Comparison of ENCODE assay signal across 19 cellular contexts in genomic region chr2:13650586-13651180, GRCh38.
DNase-seq lines count a peak whose midpoint lies in the region; ATAC-seq, FAIRE-seq and TF ChIP-seq lines count a peak whose summit lies in the region.
"Had no signal": no experiment of that assay in that cellular context is flagged by ENCODE, and none has a peak within 500 bp of the region (broad histone marks: within the 10 kb centered on the region; RNA-seq: fewer than 3 reads in every experiment).

No MANE protein-coding gene starts in this region.

- H3K27ac Mint-ChIP-seq in MCF 10A (ENCODE audit: low read depth, unreplicated experiment) (no peak overlapping the region), mesothelial cell of epicardium (no peak overlapping the region)
- H3K27ac Mint-ChIP-seq: naive thymus-derived CD4-positive, alpha-beta T cell; stimulated activated effector memory CD8-positive, alpha-beta T cell treated with anti-CD3 and anti-CD28 coated beads, Interleukin-12 subunit alpha, Interleukin-12 subunit beta, amount 100 ng/mL, for 72 hours; T-helper 1 cell treated with Interleukin-12 subunit alpha and Interleukin-12 subunit beta and Interleukin-4 antibody, amounts not matched to agents 30 μg/mL and 1 μg/mL, for 36 hours had no signal

- TF ChIP-seq EP300 in H1 (IDR thresholded peaks at IDR 0.05; ENCODE audit: borderline replicate concordance in 1 of 2, low read depth in 2 of 2, low read length in 2 of 2) = no peak

- peaks cover 31% of the 10 kb centered on the region for H3K4me1 Mint-ChIP-seq in MCF 10A (ENCODE audit: insufficient read depth, unreplicated experiment)
- H3K4me1 Mint-ChIP-seq in mesothelial cell of epicardium = no peaks in the 10 kb centered on the region
- H3K4me1 Mint-ChIP-seq: naive thymus-derived CD4-positive, alpha-beta T cell; stimulated activated effector memory CD8-positive, alpha-beta T cell treated with anti-CD3 and anti-CD28 coated beads, Interleukin-12 subunit alpha, Interleukin-12 subunit beta, amount 100 ng/mL, for 72 hours had no signal

- H3K23me2 ChIP-seq in H1 (ENCODE audit: low read depth, low read length) = no peaks in the 10 kb centered on the region

- H3K4ac ChIP-seq in H1 (replicated peaks; ENCODE audit: insufficient read length, low read depth, low read length) = no peak overlapping the region

- H2BK15ac ChIP-seq in H1 (ENCODE audit: low read length) = no peak overlapping the region

- H4K5ac ChIP-seq in H1 (ENCODE audit: insufficient read length, low read depth, low read length) = no peak overlapping the region

- no peak overlapping the region for H3K18ac ChIP-seq in H1 (ENCODE audit: extremely low read depth, low read length)

- H4K91ac ChIP-seq in H1 (replicated peaks; ENCODE audit: insufficient read length, low read length) = no peak overlapping the region

- no peaks in the 10 kb centered on the region for H3K27me3 ChIP-seq in mammary epithelial cell (ENCODE audit: insufficient read depth, low read length)
- H3K27me3 ChIP-seq in H1 (replicated peaks in 1 of 4; ENCODE audit: control insufficient read depth in 3 of 4, extremely low read depth in 1 of 4, insufficient read depth in 3 of 4, low read length in 3 of 4) = no peaks in the 10 kb centered on the region
- H3K27me3 ChIP-seq: uterus had no signal

- POLR2A ChIA-PET in MCF 10A (lab: Yijun Ruan, JAX) (no interaction called here), H1 (lab: Charles Lee; ENCODE audit: partially characterized antibody) (no interaction called here)

- H3K79me1 ChIP-seq in H1 (ENCODE audit: low read depth, low read length) = no peaks in the 10 kb centered on the region

- no peak overlapping the region for H3K23ac ChIP-seq in H1 (ENCODE audit: insufficient read length)

- H3K27me3 Mint-ChIP-seq in MCF 10A (ENCODE audit: insufficient read depth, unreplicated experiment) (no peaks in the 10 kb centered on the region), mesothelial cell of epicardium (ENCODE audit: low read depth) (no peaks in the 10 kb centered on the region)
- H3K27me3 Mint-ChIP-seq: naive thymus-derived CD4-positive, alpha-beta T cell had no signal

- BruUV-seq in MCF 10A (replicated peaks; lab: Mats Ljungman, UMichigan) (no TSS peak), mammary epithelial cell (replicated peaks; lab: Mats Ljungman, UMichigan) (no TSS peak)

- no peak overlapping the region for H3K27ac ChIP-seq in mammary epithelial cell (ENCODE audit: insufficient read depth, low read depth, low read length)
- no peak overlapping the region for H3K27ac ChIP-seq in H1 (ENCODE audit: low read depth, low read length)
- H3K27ac ChIP-seq: uterus had no signal

- no peak overlapping the region for H2AK5ac ChIP-seq in H1 (ENCODE audit: low read depth, low read length)

- H3K4me3 Mint-ChIP-seq in MCF 10A (ENCODE audit: unreplicated experiment) = no peak overlapping the region
- no peak overlapping the region for H3K4me3 Mint-ChIP-seq in mesothelial cell of epicardium
- H3K4me3 Mint-ChIP-seq: naive thymus-derived CD4-positive, alpha-beta T cell; stimulated activated effector memory CD8-positive, alpha-beta T cell treated with anti-CD3 and anti-CD28 coated beads, Interleukin-12 subunit alpha, Interleukin-12 subunit beta, amount 100 ng/mL, for 72 hours; T-helper 1 cell treated with Interleukin-12 subunit alpha and Interleukin-12 subunit beta and Interleukin-4 antibody, amounts not matched to agents 30 μg/mL and 1 μg/mL, for 36 hours had no signal

- H3K36me3 Mint-ChIP-seq in MCF 10A (ENCODE audit: insufficient read depth, unreplicated experiment) (no peaks in the 10 kb centered on the region), mesothelial cell of epicardium (peaks cover 1% of the 10 kb centered on the region)
- H3K36me3 Mint-ChIP-seq: naive thymus-derived CD4-positive, alpha-beta T cell; stimulated activated effector memory CD8-positive, alpha-beta T cell treated with anti-CD3 and anti-CD28 coated beads, Interleukin-12 subunit alpha, Interleukin-12 subunit beta, amount 100 ng/mL, for 72 hours had no signal

- H3K56ac ChIP-seq in H1 (replicated peaks; ENCODE audit: insufficient read length, low read depth, low read length) = no peak overlapping the region

- H3K4me2 ChIP-seq in mammary epithelial cell (ENCODE audit: insufficient read depth, low read depth, low read length) (no peak overlapping the region), H1 (ENCODE audit: insufficient read depth in 1 of 2, low read depth in 2 of 2, low read length in 2 of 2) (no peak overlapping the region)

- TF ChIP-seq CTCF in MCF 10A (IDR thresholded peaks at IDR 0.05; ENCODE audit: unreplicated experiment) (no peak), mammary epithelial cell (conservative IDR thresholded peaks at IDR 0.05 in 1 of 2, IDR thresholded peaks at IDR 0.05 in 1 of 2; ENCODE audit: extremely low read depth in 1 of 2, insufficient read depth in 1 of 2, low read depth in 1 of 2, low read length in 2 of 2) (no peak), H1 (IDR thresholded peaks at IDR 0.05; ENCODE audit: control extremely low read depth in 1 of 3, insufficient read depth in 1 of 3, low read depth in 1 of 3, low read length in 3 of 3) (peak; percentile 60 to 82 (median 82)), mesothelial cell of epicardium (IDR thresholded peaks at IDR 0.05; ENCODE audit: unreplicated experiment) (no peak)

- no peak overlapping the region for H2AFZ ChIP-seq in mammary epithelial cell (ENCODE audit: low read depth, low read length)
- H2AFZ ChIP-seq in H1 (ENCODE audit: low read length) = no peak overlapping the region

- no peaks in the 10 kb centered on the region for H3K9me3 Mint-ChIP-seq in MCF 10A (ENCODE audit: unreplicated experiment)
- H3K9me3 Mint-ChIP-seq in mesothelial cell of epicardium = peaks cover 42% of the 10 kb centered on the region

- no peak overlapping the region for H2BK20ac ChIP-seq in H1 (ENCODE audit: low read length)

- dilution Hi-C loops in mammary epithelial cell (cut with HindIII; ENCODE audit: low sequenced_read_pairs) = no loop called here

- peak; percentile 17 for DNase-seq in MCF 10A (ENCODE audit: unreplicated experiment)
- no peak for DNase-seq in mammary epithelial cell
- peak; percentile 29 for DNase-seq in NCI-H460 (ENCODE audit: extremely low read depth, low read depth)
- no peak for DNase-seq in H1 (ENCODE audit: low read depth in 1 of 2, low spot score in 2 of 2)
- DNase-seq in NCI-H1930 (lab: John Stamatoyannopoulos, UW) = no peak
- DNase-seq in mesothelial cell of epicardium (ENCODE audit: low spot score in 2 of 2, unreplicated experiment in 2 of 2) = no peak
- no peak for DNase-seq in NCI-H187 (lab: John Stamatoyannopoulos, UW)
- DNase-seq: activated CD4-positive, alpha-beta T cell treated with anti-CD3 and anti-CD28 coated beads, Interleukin-2, amount 50 U/mL, for 1 hour; activated effector memory CD4-positive, alpha-beta T cell treated with Interleukin-2 at 50 U/mL for 16 hours; AML-193; aorta; naive thymus-derived CD4-positive, alpha-beta T cell; NCI-H1436; right cardiac atrium; stimulated activated CD4-positive, alpha-beta T cell treated with anti-CD3 and anti-CD28 coated beads, Interleukin-4, amount 100 ng/mL, for 1 hour; uterus had no signal

- H3K9ac ChIP-seq in mammary epithelial cell (ENCODE audit: insufficient read depth, low read length) (no peak overlapping the region), H1 (replicated peaks in 1 of 4; ENCODE audit: extremely low read depth in 1 of 4, low read depth in 3 of 4, low read length in 3 of 4) (no peak overlapping the region)

- H4K8ac ChIP-seq in H1 (ENCODE audit: extremely low read depth, insufficient read depth, low read length) = no peak overlapping the region

- H3K4me3 ChIP-seq in mammary epithelial cell (replicated peaks in 1 of 3; ENCODE audit: insufficient read depth in 1 of 3, low read depth in 2 of 3, low read length in 3 of 3) (no peak overlapping the region), H1 (ENCODE audit: extremely low read depth in 1 of 4, insufficient read depth in 2 of 4, low read depth in 3 of 4, low read length in 4 of 4) (no peak overlapping the region)
- H3K4me3 ChIP-seq: uterus had no signal

- no peak overlapping the region for H3K14ac ChIP-seq in H1 (ENCODE audit: insufficient read length)

- WGBS in mammary epithelial cell (ENCODE audit: low coverage, missing lambda C conversion rate) = 65% methylated on average over 3 of the region's 3 CpGs
- WGBS in H1 (ENCODE audit: extremely low coverage in 1 of 2, insufficient coverage in 1 of 2, insufficient read length in 1 of 2, insufficient replicate concordance in 2 of 2, low coverage in 1 of 2, low lambda C conversion rate in 2 of 2, missing lambda C conversion rate in 1 of 2), 2 experiments = 59% methylated on average over 3 of the region's 3 CpGs; no CpG with 5 or more reads in 1 of the 2 experiments

- CTCF ChIA-PET in MCF 10A (lab: Yijun Ruan, JAX) = interaction anchor here (0.6 kb wide), 1 partner anchor 101 kb away, joined by 3 read pairs; no protein-coding TSS in a partner anchor
- CTCF ChIA-PET in mammary epithelial cell (lab: Charles Lee; ENCODE audit: low non-redundant PET) = no interaction called here
- CTCF ChIA-PET in H1 (lab: Charles Lee; ENCODE audit: partially characterized antibody) = no interaction called here

- H2BK12ac ChIP-seq in H1 (ENCODE audit: low read depth, low read length) = no peak overlapping the region

- peaks cover 20% of the 10 kb centered on the region for H3K4me1 ChIP-seq in mammary epithelial cell (ENCODE audit: insufficient read depth, low read length)
- H3K4me1 ChIP-seq in H1 (replicated peaks in 1 of 4; ENCODE audit: control insufficient read depth in 3 of 4, insufficient read depth in 4 of 4, low read length in 3 of 4) = no peaks in the 10 kb centered on the region
- H3K4me1 ChIP-seq: uterus had no signal

- no peak for ATAC-seq in GM18519 (IDR thresholded peaks at IDR 0.05; ENCODE audit: low FRiP score, unreplicated experiment)
- ATAC-seq: naive thymus-derived CD4-positive, alpha-beta T cell; right cardiac atrium; stimulated activated effector memory CD8-positive, alpha-beta T cell treated with anti-CD3 and anti-CD28 coated beads, Interleukin-12 subunit alpha, Interleukin-12 subunit beta, amount 100 ng/mL, for 72 hours had no signal

- H3K79me2 ChIP-seq in mammary epithelial cell (ENCODE audit: insufficient read depth, low read length) (no peaks in the 10 kb centered on the region), H1 (ENCODE audit: control insufficient read depth in 1 of 2, insufficient read depth in 2 of 2, low read length in 2 of 2) (no peaks in the 10 kb centered on the region)

- no peak for TF ChIP-seq POLR2A in H1 (IDR thresholded peaks at IDR 0.05; ENCODE audit: control extremely low read depth in 1 of 2, low read depth in 2 of 2, low read length in 2 of 2)

- H2BK120ac ChIP-seq in H1 (replicated peaks; ENCODE audit: low read depth, low read length) = no peak overlapping the region

- peak; percentile 74 to 78 for TF ChIP-seq RAD21 in H1 (IDR thresholded peaks at IDR 0.05 in 1 of 2, conservative IDR thresholded peaks at IDR 0.05 in 1 of 2; ENCODE audit: low read depth in 2 of 2, low read length in 2 of 2)

- H4K20me1 ChIP-seq in mammary epithelial cell (ENCODE audit: insufficient read depth, low read length) (no peaks in the 10 kb centered on the region), H1 (replicated peaks in 1 of 2; ENCODE audit: control insufficient read depth in 1 of 2, insufficient read depth in 2 of 2, low read length in 2 of 2) (no peaks in the 10 kb centered on the region)

- intact Hi-C loops in MCF 10A (cut with micrococcal nuclease) (no loop called here), mammary epithelial cell (cut with micrococcal nuclease) (no loop called here)

- no peaks in the 10 kb centered on the region for H3K36me3 ChIP-seq in mammary epithelial cell (ENCODE audit: insufficient read depth, low read length)
- no peaks in the 10 kb centered on the region for H3K36me3 ChIP-seq in H1 (ENCODE audit: control insufficient read depth in 2 of 4, insufficient read depth in 4 of 4, low read length in 3 of 4)
- H3K36me3 ChIP-seq: uterus had no signal

- peaks cover 8% of the 10 kb centered on the region for H3K9me3 ChIP-seq in mammary epithelial cell (replicated peaks; ENCODE audit: insufficient read depth, low read length)
- peaks cover 0 to 3% of the 10 kb centered on the region in 2 experiments; a peak in 2 of 4 replicates for H3K9me3 ChIP-seq in H1 (ENCODE audit: insufficient read depth in 2 of 2, low read depth in 1 of 2, low read length in 1 of 2)
- H3K9me3 ChIP-seq: uterus had no signal

- H2BK5ac ChIP-seq in H1 (ENCODE audit: low read depth, low read length) = no peak overlapping the region

- no peak for FAIRE-seq in H1 (lab: Jason Lieb, UNC)

- in situ Hi-C loops in mammary epithelial cell (cut with MboI; ENCODE audit: low sequenced_read_pairs in 2 of 2) = no loop called here

Comparison
In these comparisons a context has a peak if more than half of its experiments do, and no peak if none do; other contexts are left out.
1. DNase-seq: peak in MCF 10A (single experiment) and NCI-H460 (single experiment); none in mammary epithelial cell (single experiment), H1 (0 of 2), NCI-H1930 (0 of 2), mesothelial cell of epicardium (0 of 2) and NCI-H187 (0 of 2).
2. CTCF ChIP-seq: peak in H1 (3 of 3); none in MCF 10A (single experiment), mammary epithelial cell (0 of 2) and mesothelial cell of epicardium (single experiment).